ENCODE assay signal across 17 cellular contexts in the genomic region with DNA sequence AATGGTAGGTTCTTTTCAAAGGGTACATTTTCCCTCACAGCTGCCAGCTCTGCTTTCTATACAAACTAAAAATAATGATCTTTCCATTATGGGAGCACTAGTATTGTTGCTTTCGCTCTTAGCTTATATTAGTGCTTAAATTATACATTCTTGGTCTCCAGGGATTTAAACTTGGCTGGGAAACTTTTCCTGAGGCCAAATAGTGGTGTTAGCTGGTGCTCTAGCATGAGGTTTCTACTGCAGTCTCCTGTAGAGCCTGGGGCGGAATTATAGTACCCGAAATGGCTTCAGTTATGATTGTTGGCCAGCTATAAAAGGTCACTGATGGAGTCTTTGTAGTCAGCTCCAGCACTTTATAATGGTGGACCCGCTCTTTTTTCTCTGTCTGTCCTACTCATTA.
"Had no signal": no experiment of that assay in that cellular context is flagged by ENCODE, and none has a peak within 500 bp of the region (broad histone marks: within the 10 kb centered on the region; RNA-seq: fewer than 3 reads in every experiment).

No MANE protein-coding gene starts in this region.

- DNase-seq: activated CD4-positive, alpha-beta T cell treated with anti-CD3 and anti-CD28 coated beads for 4 hours; activated CD8-positive, alpha-beta memory T cell treated with anti-CD3 and anti-CD28 coated beads, Interleukin-2, amount 50 U/mL, for 4 hours; activated CD8-positive, alpha-beta T cell treated with anti-CD3 and anti-CD28 coated beads, Interleukin-2, amount 10 ng/mL, durations not matched to agents 7 days and 5 days; activated effector memory CD4-positive, alpha-beta T cell treated with anti-CD3 and anti-CD28 coated beads, Interleukin-2, amount 50 U/mL, for 16 hours; activated T-cell treated with anti-CD3 and anti-CD28 coated beads, Interleukin-2, amount 50 U/mL, for 48 hours; caudate nucleus; effector memory CD4-positive, alpha-beta T cell; heart left ventricle; left colon; lower lobe of right lung; stimulated activated CD4-positive, alpha-beta T cell treated with anti-CD3 and anti-CD28 coated beads, Interleukin-4, amount 100 ng/mL, for 1 hour; stimulated activated naive B cell treated with anti-CD40 and anti-IgM and Interleukin-4, amounts not matched to agents 10 μg/mL and 1 μg/mL and 100 μg/mL, for 72 hours; T-helper 2 cell; thyroid gland had no signal

- H3K9me3 ChIP-seq: heart left ventricle, lower lobe of right lung, thyroid gland, vagina had no signal

- H3K36me3 ChIP-seq: heart left ventricle, lower lobe of right lung, thyroid gland, vagina had no signal

- H2AFZ ChIP-seq: parathyroid adenoma had no signal

- H3K4me3 ChIP-seq: heart left ventricle, lower lobe of right lung, thyroid gland, vagina had no signal

- H3K27me3 ChIP-seq: heart left ventricle, thyroid gland, vagina had no signal

- H3K4me1 ChIP-seq: heart left ventricle, lower lobe of right lung, parathyroid adenoma, thyroid gland, vagina had no signal

- H3K79me2 ChIP-seq: parathyroid adenoma had no signal

- H3K27ac ChIP-seq: heart left ventricle, lower lobe of right lung, parathyroid adenoma, thyroid gland, vagina had no signal

- H3K9ac ChIP-seq: parathyroid adenoma had no signal

- ATAC-seq: activated CD8-positive, alpha-beta T cell treated with anti-CD3 and anti-CD28 coated beads, Interleukin-2, amount 10 ng/mL, durations not matched to agents 7 days and 5 days; heart left ventricle; left colon; lower lobe of right lung; stimulated activated naive B cell treated with anti-CD40 and anti-IgM and Interleukin-4, amounts not matched to agents 10 μg/mL and 1 μg/mL and 100 μg/mL, for 72 hours; WTC11 had no signal
